ENCODE assay signal across 8 cellular contexts in genomic region chr11:66856496-66857233, GRCh38. TPM values are rescaled to one million over a fixed set of nuclear protein-coding genes. Genes with fewer than 3 reads are reported as not detected.
DNase-seq lines count a peak whose midpoint lies in the region; ATAC-seq and TF ChIP-seq lines count a peak whose summit lies in the region.

Gene LRFN4, plus strand, starts transcription at chr11:66857064. Its CDS starts 681 bp downstream, at chr11:66857745.

- no peaks in the 10 kb centered on the region; the same call in none of the 2 replicates for H3K27me3 Mint-ChIP-seq in HFFc6 (ENCODE audit: insufficient read depth)
- no peaks in the 10 kb centered on the region for H3K27me3 Mint-ChIP-seq in activated T-helper 1 cell treated with anti-CD3 and anti-CD28 coated beads, Interleukin-12 subunit alpha, Interleukin-12 subunit beta, Interleukin-2, Interleukin-4 antibody, amounts not matched to agents 30 ng/mL and 10 ng/mL and 1 ng/mL, durations not matched to agents 14 hours and 24 hours and 36 hours (ENCODE audit: insufficient read depth)
- peaks cover 15% of the 10 kb centered on the region for H3K27me3 Mint-ChIP-seq in neural progenitor cell (ENCODE audit: insufficient read depth, low read depth)

- H3K79me2 ChIP-seq in neural progenitor cell (ENCODE audit: low read depth) = no peaks in the 10 kb centered on the region

- DNase-seq in activated T-cell treated with anti-CD3 and anti-CD28 coated beads for 1 hour (ENCODE audit: low read depth) (peak; percentile 37), HFFc6 (no peak), NCI-H1105 treated with DMSO at 0.1 percent for 48 hours (lab: John Stamatoyannopoulos, UW) (peak; percentile 80), neural progenitor cell (ENCODE audit: low spot score) (peak; percentile 87), GF-D8 (lab: John Stamatoyannopoulos, UW) (no peak)
- no peak for DNase-seq in activated T-cell treated with anti-CD3 and anti-CD28 coated beads, Interleukin-2, amount 50 U/mL, for 48 hours
- no peak for DNase-seq in activated T-helper 1 cell treated with anti-CD3 and anti-CD28 coated beads, Interleukin-12 subunit alpha, Interleukin-12 subunit beta, Interleukin-2, Interleukin-4 antibody, amounts not matched to agents 30 ng/mL and 10 ng/mL and 1 ng/mL, durations not matched to agents 14 hours and 24 hours and 36 hours (ENCODE audit: low spot score)

- H3K4me1 Mint-ChIP-seq in HFFc6 (ENCODE audit: low read depth) (peaks cover 7% of the 10 kb centered on the region), neural progenitor cell (peaks cover 13% of the 10 kb centered on the region)
- H3K4me1 Mint-ChIP-seq in activated T-helper 1 cell treated with anti-CD3 and anti-CD28 coated beads, Interleukin-12 subunit alpha, Interleukin-12 subunit beta, Interleukin-2, Interleukin-4 antibody, amounts not matched to agents 30 ng/mL and 10 ng/mL and 1 ng/mL, durations not matched to agents 14 hours and 24 hours and 36 hours (ENCODE audit: low read depth) = peaks cover 12% of the 10 kb centered on the region

- TF ChIP-seq EP300 in gastroesophageal sphincter (IDR thresholded peaks at IDR 0.05) = no peak

- peaks cover 0 to 23% of the 10 kb centered on the region in 2 donors for H3K36me3 ChIP-seq in gastroesophageal sphincter
- H3K36me3 ChIP-seq in neural progenitor cell = no peaks in the 10 kb centered on the region

- TF ChIP-seq CTCF in HFFc6 (IDR thresholded peaks at IDR 0.05) (no peak), gastroesophageal sphincter (IDR thresholded peaks at IDR 0.05) (no peak), neural progenitor cell (IDR thresholded peaks at IDR 0.05) (no peak)

- H3K9me3 Mint-ChIP-seq in HFFc6 = no peaks in the 10 kb centered on the region
- no peaks in the 10 kb centered on the region for H3K9me3 Mint-ChIP-seq in activated T-helper 1 cell treated with anti-CD3 and anti-CD28 coated beads, Interleukin-12 subunit alpha, Interleukin-12 subunit beta, Interleukin-2, Interleukin-4 antibody, amounts not matched to agents 30 ng/mL and 10 ng/mL and 1 ng/mL, durations not matched to agents 14 hours and 24 hours and 36 hours
- peaks cover 2% of the 10 kb centered on the region for H3K9me3 Mint-ChIP-seq in neural progenitor cell

- H3K4me1 ChIP-seq in gastroesophageal sphincter (peaks cover 0 to 26% (median 8%) of the 10 kb centered on the region in 3 donors), neural progenitor cell (peaks cover 10% of the 10 kb centered on the region)

- H3K4me2 ChIP-seq in neural progenitor cell = peak within 1 kb of the TSS; percentile 83

- H3F3A ChIP-seq in neural progenitor cell (ENCODE audit: low read depth) = peaks cover 14% of the 10 kb centered on the region

- H3K9ac ChIP-seq in neural progenitor cell = peak within 1 kb of the TSS; percentile 57

- H3K9me3 ChIP-seq in gastroesophageal sphincter = no peaks in the 10 kb centered on the region
- H3K9me3 ChIP-seq in neural progenitor cell (ENCODE audit: low read depth) = no peaks in the 10 kb centered on the region

- H3K27ac Mint-ChIP-seq in HFFc6 = peak within 1 kb of the TSS; percentile 95
- H3K27ac Mint-ChIP-seq in activated T-helper 1 cell treated with anti-CD3 and anti-CD28 coated beads, Interleukin-12 subunit alpha, Interleukin-12 subunit beta, Interleukin-2, Interleukin-4 antibody, amounts not matched to agents 30 ng/mL and 10 ng/mL and 1 ng/mL, durations not matched to agents 14 hours and 24 hours and 36 hours = peak within 1 kb of the TSS; percentile 97
- no peak within 1 kb of the TSS for H3K27ac Mint-ChIP-seq in neural progenitor cell

- peak within 1 kb of the TSS; percentile 91 for H3K4me3 Mint-ChIP-seq in HFFc6
- peak within 1 kb of the TSS; percentile 94 for H3K4me3 Mint-ChIP-seq in activated T-helper 1 cell treated with anti-CD3 and anti-CD28 coated beads, Interleukin-12 subunit alpha, Interleukin-12 subunit beta, Interleukin-2, Interleukin-4 antibody, amounts not matched to agents 30 ng/mL and 10 ng/mL and 1 ng/mL, durations not matched to agents 14 hours and 24 hours and 36 hours
- H3K4me3 Mint-ChIP-seq in neural progenitor cell = peak within 1 kb of the TSS; percentile 96

- H3K27ac ChIP-seq in gastroesophageal sphincter (peak within 1 kb of the TSS; percentile 68 to 96 (median 90)), neural progenitor cell (peak within 1 kb of the TSS; percentile 34)

- peak in 1 of 2 donors; percentile 22 for TF ChIP-seq POLR2A in gastroesophageal sphincter (IDR thresholded peaks at IDR 0.05)

- H3K4me3 ChIP-seq in gastroesophageal sphincter (peak within 1 kb of the TSS; percentile 74 to 77), neural progenitor cell (peak within 1 kb of the TSS; percentile 69)

- H3K27me3 ChIP-seq in gastroesophageal sphincter (no peaks in the 10 kb centered on the region), neural progenitor cell (no peaks in the 10 kb centered on the region)

- peaks cover 5% of the 10 kb centered on the region for H4K20me1 ChIP-seq in neural progenitor cell (ENCODE audit: low read depth)

- ATAC-seq in gastroesophageal sphincter = peak; percentile 56

- intact Hi-C loops in activated T-helper 1 cell treated with anti-CD3 and anti-CD28 coated beads, Interleukin-12 subunit alpha, Interleukin-12 subunit beta, Interleukin-2, Interleukin-4 antibody, amounts not matched to agents 30 ng/mL and 10 ng/mL and 1 ng/mL, durations not matched to agents 14 hours and 24 hours and 36 hours (cut with micrococcal nuclease) = loop anchor here (1.0 kb wide), 3 partner anchors 12 to 102 kb away; partner anchors contain the start of genes PC and RCE1

- no peaks in the 10 kb centered on the region for H3K36me3 Mint-ChIP-seq in HFFc6 (ENCODE audit: low read depth)
- H3K36me3 Mint-ChIP-seq in activated T-helper 1 cell treated with anti-CD3 and anti-CD28 coated beads, Interleukin-12 subunit alpha, Interleukin-12 subunit beta, Interleukin-2, Interleukin-4 antibody, amounts not matched to agents 30 ng/mL and 10 ng/mL and 1 ng/mL, durations not matched to agents 14 hours and 24 hours and 36 hours (ENCODE audit: low read depth) = no peaks in the 10 kb centered on the region
- H3K36me3 Mint-ChIP-seq in neural progenitor cell = no peaks in the 10 kb centered on the region

- WGBS in gastroesophageal sphincter (ENCODE audit: low coverage in 1 of 2), 2 donors = no CpG with 5 or more reads among the region's 103 CpGs

- peak within 1 kb of the TSS; percentile 52 for H2AFZ ChIP-seq in neural progenitor cell (replicated peaks)

RNA-seq across cellular contexts. Expression of gene LRFN4, which starts in this region (rescaled TPM):
- 10 to 100 TPM; 30.3 to 43.4 (median 34.6) TPM for total RNA-seq in HFFc6 (2021; fragmentation: NEBNext Ultra II Directional; extraction: Animal tissue kit (Norgen Biotek cat#: 25700))
- 48.4 and 49.6 TPM in 2 replicates for total RNA-seq in activated T-helper 1 cell treated with anti-CD3 and anti-CD28 coated beads, Interleukin-12 subunit alpha, Interleukin-12 subunit beta, Interleukin-2, Interleukin-4 antibody, amounts not matched to agents 30 ng/mL and 10 ng/mL and 1 ng/mL, durations not matched to agents 14 hours and 24 hours and 36 hours
- total RNA-seq in gastroesophageal sphincter = 10 to 100 TPM in 2 of 4 donors, 1 to 10 TPM in 2; 7.1 to 17.5 (median 9.2) TPM
- total RNA-seq in neural progenitor cell (ENCODE audit: low replicate concordance) = 6.7 and 27.9 TPM in 2 replicates

Comparison
In these comparisons a context has a peak if more than half of its experiments do, and no peak if none do; other contexts are left out.
1. DNase-seq: peak in activated T-cell treated with anti-CD3 and anti-CD28 coated beads for 1 hour (single experiment), NCI-H1105 treated with DMSO at 0.1 percent for 48 hours (single experiment) and neural progenitor cell (single experiment); none in activated T-cell treated with anti-CD3 and anti-CD28 coated beads, Interleukin-2, amount 50 U/mL, for 48 hours (0 of 2), HFFc6 (single experiment), activated T-helper 1 cell treated with anti-CD3 and anti-CD28 coated beads, Interleukin-12 subunit alpha, Interleukin-12 subunit beta, Interleukin-2, Interleukin-4 antibody, amounts not matched to agents 30 ng/mL and 10 ng/mL and 1 ng/mL, durations not matched to agents 14 hours and 24 hours and 36 hours (single experiment) and GF-D8 (single experiment).
2. Peak in every context shown above with its lines, with median percentiles within 50 percentile points of each other: H3K4me3 Mint-ChIP-seq.